Comparison of ENCODE assay signal across 1 cellular context in the genomic region with DNA sequence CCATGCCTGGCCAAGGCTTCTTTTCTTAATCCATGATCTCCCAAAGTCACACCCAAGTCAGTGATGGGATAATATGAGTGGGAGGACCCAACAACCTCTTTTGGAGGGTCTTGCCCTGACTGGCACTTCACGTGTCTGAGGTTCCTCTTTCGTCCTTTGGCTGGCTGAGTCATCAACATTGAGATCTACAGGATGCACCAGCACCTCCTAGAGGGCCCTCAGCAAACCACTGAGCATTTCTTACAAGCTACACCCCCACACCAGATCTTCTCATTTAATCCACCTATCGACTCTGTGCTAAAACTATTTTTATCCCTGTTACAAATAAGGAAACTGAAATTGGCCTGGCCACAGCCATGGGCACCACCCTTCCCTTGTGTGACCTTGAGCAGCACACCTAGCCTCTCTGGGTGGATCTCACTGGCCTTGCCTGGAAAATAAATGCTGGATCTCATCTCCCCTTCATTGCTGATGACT.
TF ChIP-seq lines count a peak whose summit lies in the region.

No MANE protein-coding gene starts in this region.

TF ChIP-seq in GM23338, 12 proteins besides CTCF, POLR2A, EP300 and RAD21 (continued from another document):
- TF ChIP-seq, protein P1, sequence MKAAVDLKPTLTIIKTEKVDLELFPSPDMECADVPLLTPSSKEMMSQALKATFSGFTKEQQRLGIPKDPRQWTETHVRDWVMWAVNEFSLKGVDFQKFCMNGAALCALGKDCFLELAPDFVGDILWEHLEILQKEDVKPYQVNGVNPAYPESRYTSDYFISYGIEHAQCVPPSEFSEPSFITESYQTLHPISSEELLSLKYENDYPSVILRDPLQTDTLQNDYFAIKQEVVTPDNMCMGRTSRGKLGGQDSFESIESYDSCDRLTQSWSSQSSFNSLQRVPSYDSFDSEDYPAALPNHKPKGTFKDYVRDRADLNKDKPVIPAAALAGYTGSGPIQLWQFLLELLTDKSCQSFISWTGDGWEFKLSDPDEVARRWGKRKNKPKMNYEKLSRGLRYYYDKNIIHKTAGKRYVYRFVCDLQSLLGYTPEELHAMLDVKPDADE (IDR thresholded peaks at IDR 0.05): no peak
- TF ChIP-seq, protein P2, sequence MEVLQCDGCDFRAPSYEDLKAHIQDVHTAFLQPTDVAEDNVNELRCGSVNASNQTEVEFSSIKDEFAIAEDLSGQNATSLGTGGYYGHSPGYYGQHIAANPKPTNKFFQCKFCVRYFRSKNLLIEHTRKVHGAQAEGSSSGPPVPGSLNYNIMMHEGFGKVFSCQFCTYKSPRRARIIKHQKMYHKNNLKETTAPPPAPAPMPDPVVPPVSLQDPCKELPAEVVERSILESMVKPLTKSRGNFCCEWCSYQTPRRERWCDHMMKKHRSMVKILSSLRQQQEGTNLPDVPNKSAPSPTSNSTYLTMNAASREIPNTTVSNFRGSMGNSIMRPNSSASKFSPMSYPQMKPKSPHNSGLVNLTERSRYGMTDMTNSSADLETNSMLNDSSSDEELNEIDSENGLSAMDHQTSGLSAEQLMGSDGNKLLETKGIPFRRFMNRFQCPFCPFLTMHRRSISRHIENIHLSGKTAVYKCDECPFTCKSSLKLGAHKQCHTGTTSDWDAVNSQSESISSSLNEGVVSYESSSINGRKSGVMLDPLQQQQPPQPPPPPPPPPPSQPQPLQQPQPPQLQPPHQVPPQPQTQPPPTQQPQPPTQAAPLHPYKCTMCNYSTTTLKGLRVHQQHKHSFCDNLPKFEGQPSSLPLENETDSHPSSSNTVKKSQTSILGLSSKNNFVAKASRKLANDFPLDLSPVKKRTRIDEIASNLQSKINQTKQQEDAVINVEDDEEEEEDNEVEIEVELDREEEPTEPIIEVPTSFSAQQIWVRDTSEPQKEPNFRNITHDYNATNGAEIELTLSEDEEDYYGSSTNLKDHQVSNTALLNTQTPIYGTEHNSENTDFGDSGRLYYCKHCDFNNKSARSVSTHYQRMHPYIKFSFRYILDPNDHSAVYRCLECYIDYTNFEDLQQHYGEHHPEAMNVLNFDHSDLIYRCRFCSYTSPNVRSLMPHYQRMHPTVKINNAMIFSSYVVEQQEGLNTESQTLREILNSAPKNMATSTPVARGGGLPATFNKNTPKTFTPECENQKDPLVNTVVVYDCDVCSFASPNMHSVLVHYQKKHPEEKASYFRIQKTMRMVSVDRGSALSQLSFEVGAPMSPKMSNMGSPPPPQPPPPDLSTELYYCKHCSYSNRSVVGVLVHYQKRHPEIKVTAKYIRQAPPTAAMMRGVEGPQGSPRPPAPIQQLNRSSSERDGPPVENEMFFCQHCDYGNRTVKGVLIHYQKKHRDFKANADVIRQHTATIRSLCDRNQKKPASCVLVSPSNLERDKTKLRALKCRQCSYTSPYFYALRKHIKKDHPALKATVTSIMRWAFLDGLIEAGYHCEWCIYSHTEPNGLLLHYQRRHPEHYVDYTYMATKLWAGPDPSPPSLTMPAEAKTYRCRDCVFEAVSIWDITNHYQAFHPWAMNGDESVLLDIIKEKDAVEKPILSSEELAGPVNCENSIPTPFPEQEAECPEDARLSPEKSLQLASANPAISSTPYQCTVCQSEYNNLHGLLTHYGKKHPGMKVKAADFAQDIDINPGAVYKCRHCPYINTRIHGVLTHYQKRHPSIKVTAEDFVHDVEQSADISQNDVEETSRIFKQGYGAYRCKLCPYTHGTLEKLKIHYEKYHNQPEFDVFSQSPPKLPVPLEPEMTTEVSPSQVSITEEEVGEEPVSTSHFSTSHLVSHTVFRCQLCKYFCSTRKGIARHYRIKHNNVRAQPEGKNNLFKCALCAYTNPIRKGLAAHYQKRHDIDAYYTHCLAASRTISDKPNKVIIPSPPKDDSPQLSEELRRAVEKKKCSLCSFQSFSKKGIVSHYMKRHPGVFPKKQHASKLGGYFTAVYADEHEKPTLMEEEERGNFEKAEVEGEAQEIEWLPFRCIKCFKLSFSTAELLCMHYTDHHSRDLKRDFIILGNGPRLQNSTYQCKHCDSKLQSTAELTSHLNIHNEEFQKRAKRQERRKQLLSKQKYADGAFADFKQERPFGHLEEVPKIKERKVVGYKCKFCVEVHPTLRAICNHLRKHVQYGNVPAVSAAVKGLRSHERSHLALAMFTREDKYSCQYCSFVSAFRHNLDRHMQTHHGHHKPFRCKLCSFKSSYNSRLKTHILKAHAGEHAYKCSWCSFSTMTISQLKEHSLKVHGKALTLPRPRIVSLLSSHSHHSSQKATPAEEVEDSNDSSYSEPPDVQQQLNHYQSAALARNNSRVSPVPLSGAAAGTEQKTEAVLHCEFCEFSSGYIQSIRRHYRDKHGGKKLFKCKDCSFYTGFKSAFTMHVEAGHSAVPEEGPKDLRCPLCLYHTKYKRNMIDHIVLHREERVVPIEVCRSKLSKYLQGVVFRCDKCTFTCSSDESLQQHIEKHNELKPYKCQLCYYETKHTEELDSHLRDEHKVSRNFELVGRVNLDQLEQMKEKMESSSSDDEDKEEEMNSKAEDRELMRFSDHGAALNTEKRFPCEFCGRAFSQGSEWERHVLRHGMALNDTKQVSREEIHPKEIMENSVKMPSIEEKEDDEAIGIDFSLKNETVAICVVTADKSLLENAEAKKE (CRISPR knock-in tag; IDR thresholded peaks at IDR 0.05): no peak
- TF ChIP-seq EZH2 (IDR thresholded peaks at IDR 0.05; ENCODE audit: low read depth, unreplicated experiment) (no peak), EZH2phosphoT487 (IDR thresholded peaks at IDR 0.05; ENCODE audit: unreplicated experiment) (no peak), ZNF331 (CRISPR knock-in tag; IDR thresholded peaks at IDR 0.05; ENCODE audit: low read depth) (no peak), POLR2AphosphoS5 (IDR thresholded peaks at IDR 0.05; ENCODE audit: low read depth) (no peak), NANOG (IDR thresholded peaks at IDR 0.05; ENCODE audit: borderline replicate concordance) (no peak)
